In the genomic region with DNA sequence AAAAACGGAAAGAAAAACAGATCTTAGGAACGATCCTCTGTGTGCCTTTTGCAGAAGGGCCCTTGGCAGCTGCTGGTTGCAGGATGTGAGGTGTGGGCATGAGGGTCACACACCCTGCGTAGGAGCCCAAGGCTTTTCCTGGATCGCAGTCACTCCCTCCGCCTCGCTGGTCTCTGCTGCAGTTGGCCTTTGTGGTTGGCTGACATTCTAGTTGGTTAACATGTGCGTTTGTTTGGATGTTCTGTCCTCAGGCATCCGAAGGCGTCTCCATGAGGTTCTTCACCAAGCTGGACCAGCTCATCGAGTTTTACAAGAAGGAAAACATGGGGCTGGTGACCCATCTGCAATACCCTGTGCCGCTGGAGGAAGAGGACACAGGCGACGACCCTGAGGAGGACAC, we compare ENCODE assay signal across 17 cellular contexts.
DNase-seq lines count a peak whose midpoint lies in the region; ATAC-seq and TF ChIP-seq lines count a peak whose summit lies in the region.
"Had no signal": no experiment of that assay in that cellular context is flagged by ENCODE, and none has a peak within 500 bp of the region (broad histone marks: within the 10 kb centered on the region; RNA-seq: fewer than 3 reads in every experiment).

No MANE protein-coding gene starts in this region.

- no peak overlapping the region for H2BK12ac ChIP-seq in H9 (ENCODE audit: insufficient read length, low read depth, low read length)

- H3K9me3 Mint-ChIP-seq in H9: no peaks in the 10 kb centered on the region; a peak in 1 of 5 replicates
- no peaks in the 10 kb centered on the region for H3K9me3 Mint-ChIP-seq in immature natural killer cell

- H2BK120ac ChIP-seq in H9 (ENCODE audit: low read depth, low read length, poor library complexity, severe bottlenecking): no peak overlapping the region

- no peak overlapping the region for H3K4ac ChIP-seq in H9 (ENCODE audit: low read depth, low read length)

- H3K27ac ChIP-seq in H9 (ENCODE audit: insufficient read length, low read depth, low read length) (no peak overlapping the region), RWPE2 (ENCODE audit: poor library complexity, severe bottlenecking) (no peak overlapping the region), sigmoid colon (no peak overlapping the region)
- H3K27ac ChIP-seq: thyroid gland had no signal

- no peak overlapping the region for H2BK15ac ChIP-seq in H9 (ENCODE audit: low read depth, low read length)

- no peak for TF ChIP-seq EP300 in sigmoid colon (IDR thresholded peaks at IDR 0.05)

- H4K20me1 ChIP-seq in H9 (ENCODE audit: control insufficient read depth, insufficient read depth, insufficient read length): no peaks in the 10 kb centered on the region

- DNase-seq in H9 (no peak), RWPE2 (ENCODE audit: low spot score) (peak; percentile 27), immature natural killer cell (no peak), sigmoid colon (peak; percentile 19), Kasumi-1 (lab: John Stamatoyannopoulos, UW) (no peak)
- DNase-seq: activated T-cell treated with anti-CD3 and anti-CD28 coated beads, Interleukin-2, amount 50 U/mL, for 1 hour; CD4-positive, CD25-positive, alpha-beta regulatory T cell; left colon; NCI-H2081; retina; Right ventricle myocardium superior; stimulated activated CD4-positive, alpha-beta T cell treated with anti-CD3 and anti-CD28 coated beads, Interleukin-4, amount 100 ng/mL, for 1 hour; stimulated activated naive CD4-positive, alpha-beta T cell treated with Interleukin-2 at 50 U/mL for 16 hours; thyroid gland had no signal

- TF ChIP-seq CTCF in H9 (conservative IDR thresholded peaks at IDR 0.05): no peak
- no peak for TF ChIP-seq CTCF in RWPE2 (IDR thresholded peaks at IDR 0.05; ENCODE audit: poor library complexity, severe bottlenecking)
- TF ChIP-seq CTCF in sigmoid colon (IDR thresholded peaks at IDR 0.05): no peak

- H3K14ac ChIP-seq in H9 (ENCODE audit: insufficient read depth, low read length): no peak overlapping the region

- ATAC-seq in RWPE2 (ENCODE audit: low read depth) (no peak), HG03175 (IDR thresholded peaks at IDR 0.05; ENCODE audit: unreplicated experiment) (no peak), HG03457 (IDR thresholded peaks at IDR 0.05; ENCODE audit: unreplicated experiment) (no peak)
- ATAC-seq: activated CD4-positive, CD25-positive, alpha-beta regulatory T cell treated with anti-CD3 and anti-CD28 coated beads, Interleukin-2, amount 50 U/mL, for 24 hours; left colon had no signal

- H3K36me3 Mint-ChIP-seq in H9 (ENCODE audit: insufficient read depth in 1 of 3, low read depth in 3 of 3): no peaks in the 10 kb centered on the region; a peak in 1 of 7 replicates
- peaks cover 19 to 38% (median 20%) of the 10 kb centered on the region in 3 donors for H3K36me3 Mint-ChIP-seq in immature natural killer cell

- H3K4me3 ChIP-seq in RWPE2 (ENCODE audit: severe bottlenecking) (no peak overlapping the region), sigmoid colon (no peak overlapping the region)
- H3K4me3 ChIP-seq: thyroid gland had no signal

- H2AK5ac ChIP-seq in H9 (ENCODE audit: insufficient read length, low read length): no peak overlapping the region

- H3K27ac Mint-ChIP-seq in H9 (peak overlapping the region in 1 of 3 experiments; percentile 22; a peak in 2 of 7 replicates), immature natural killer cell (peak overlapping the region in 5 of 6 donors; percentile 17 to 79 (median 45))

- H3K4me1 Mint-ChIP-seq in H9 (peaks cover 15 to 17% of the 10 kb centered on the region in 2 experiments), immature natural killer cell (peaks cover 52 to 70% of the 10 kb centered on the region in 2 donors)

- H2BK20ac ChIP-seq in H9 (ENCODE audit: low read depth, low read length, poor library complexity, severe bottlenecking): no peak overlapping the region

- WGBS in H9 (ENCODE audit: extremely low coverage, insufficient read length, low lambda C conversion rate): no CpG with 5 or more reads among the region's 13 CpGs
- WGBS in sigmoid colon, 2 donors: 85 to 90% methylated on average over 13 of the region's 13 CpGs

- H3K4me2 ChIP-seq in H9 (ENCODE audit: insufficient read depth, insufficient read length, low read length): no peak overlapping the region

- H4K5ac ChIP-seq in H9 (ENCODE audit: insufficient read length, low read depth, low read length): no peak overlapping the region

- no peak overlapping the region for H3K56ac ChIP-seq in H9 (ENCODE audit: insufficient read length, low read depth, low read length)

- no peak overlapping the region for H3K9ac ChIP-seq in H9 (ENCODE audit: extremely low read depth, insufficient read length, low read length)

- no peak overlapping the region for H3K23ac ChIP-seq in H9 (ENCODE audit: insufficient read length, low read depth, low read length)

- peak overlapping the region; percentile 9 for H4K91ac ChIP-seq in H9 (ENCODE audit: insufficient read length, low read depth, low read length)

- H3K4me3 Mint-ChIP-seq in H9: no peak overlapping the region
- peak overlapping the region in 1 of 5 donors; percentile 49 for H3K4me3 Mint-ChIP-seq in immature natural killer cell
- H3K4me3 Mint-ChIP-seq: CD4-positive, CD25-positive, alpha-beta regulatory T cell had no signal

- no peaks in the 10 kb centered on the region for H3K27me3 Mint-ChIP-seq in H9 (ENCODE audit: low read depth)
- peaks cover 0 to 12% (median 7%) of the 10 kb centered on the region in 3 donors for H3K27me3 Mint-ChIP-seq in immature natural killer cell (ENCODE audit: low read depth in 3 of 3)
- H3K27me3 Mint-ChIP-seq: CD4-positive, CD25-positive, alpha-beta regulatory T cell had no signal

- no peak overlapping the region for H4K8ac ChIP-seq in H9 (replicated peaks; ENCODE audit: insufficient read length, low read depth, low read length)

- peaks cover 2% of the 10 kb centered on the region; the same call in 1 of the 2 replicates for H3K4me1 ChIP-seq in H9 (ENCODE audit: insufficient read depth, low read length)
- H3K4me1 ChIP-seq in RWPE2 (ENCODE audit: insufficient read depth, poor library complexity, severe bottlenecking): no peaks in the 10 kb centered on the region
- no peaks in the 10 kb centered on the region for H3K4me1 ChIP-seq in sigmoid colon
- H3K4me1 ChIP-seq: thyroid gland had no signal

- peaks cover 2% of the 10 kb centered on the region for H3K23me2 ChIP-seq in H9 (ENCODE audit: insufficient read length, low read depth, low read length, poor library complexity, severe bottlenecking)

- H3K79me2 ChIP-seq in H9 (ENCODE audit: insufficient read depth, low read length): no peaks in the 10 kb centered on the region

- no peaks in the 10 kb centered on the region for H3K36me3 ChIP-seq in RWPE2 (ENCODE audit: low read depth)
- H3K36me3 ChIP-seq in sigmoid colon: no peaks in the 10 kb centered on the region
- H3K36me3 ChIP-seq: thyroid gland had no signal

- H3K9me3 ChIP-seq in H9 (ENCODE audit: control insufficient read depth, low read depth, low read length): no peaks in the 10 kb centered on the region
- H3K9me3 ChIP-seq in RWPE2 (ENCODE audit: severe bottlenecking): no peaks in the 10 kb centered on the region
- no peaks in the 10 kb centered on the region for H3K9me3 ChIP-seq in sigmoid colon
- H3K9me3 ChIP-seq: thyroid gland had no signal

- no peak for TF ChIP-seq POLR2A in sigmoid colon (IDR thresholded peaks at IDR 0.05)

- no peak overlapping the region for H3K18ac ChIP-seq in H9 (ENCODE audit: insufficient read length, low read depth, low read length)

- intact Hi-C loops in sigmoid colon (cut with DNase I): no loop called here

- H3T11ph ChIP-seq in H9 (ENCODE audit: low read length): no peak overlapping the region

- H3K79me1 ChIP-seq in H9 (ENCODE audit: insufficient read depth, low read depth, low read length, poor library complexity, severe bottlenecking): no peaks in the 10 kb centered on the region

- no peak overlapping the region for H2AFZ ChIP-seq in H9 (ENCODE audit: low read length)

- H2BK5ac ChIP-seq in H9 (ENCODE audit: insufficient read length, low read length): no peak overlapping the region

- no peaks in the 10 kb centered on the region for H3K27me3 ChIP-seq in H9 (ENCODE audit: insufficient read depth, low read length)
- no peaks in the 10 kb centered on the region for H3K27me3 ChIP-seq in RWPE2 (ENCODE audit: insufficient read depth, poor library complexity, severe bottlenecking)
- H3K27me3 ChIP-seq in sigmoid colon: no peaks in the 10 kb centered on the region
- H3K27me3 ChIP-seq: thyroid gland had no signal

Comparison
In these comparisons a context has a peak if more than half of its experiments do, and no peak if none do; other contexts are left out.
1. DNase-seq: peak in RWPE2 (single experiment) and sigmoid colon (single experiment); none in H9 (single experiment), immature natural killer cell (0 of 3) and Kasumi-1 (0 of 2).